ENCODE assay signal across 31 cellular contexts in the genomic region with DNA sequence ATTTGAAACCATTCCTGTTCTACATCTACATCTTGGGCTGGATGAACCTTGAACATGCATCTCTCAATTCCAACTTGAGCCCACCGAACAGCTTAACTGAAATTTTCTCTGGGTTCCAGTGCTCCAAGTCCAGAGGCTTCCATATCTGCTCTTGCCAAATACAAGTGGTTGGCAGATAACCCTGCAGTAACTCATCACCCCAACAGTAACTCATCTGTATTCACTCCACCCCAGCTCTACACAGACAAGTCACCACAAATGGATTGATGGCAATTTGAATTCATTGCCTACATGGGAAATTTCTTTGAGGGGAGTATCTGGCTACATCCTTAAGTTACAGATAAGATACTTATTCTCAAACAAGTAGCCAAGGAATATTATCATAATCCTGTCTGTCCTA.
DNase-seq lines count a peak whose midpoint lies in the region; ATAC-seq and TF ChIP-seq lines count a peak whose summit lies in the region.
"Had no signal": no experiment of that assay in that cellular context is flagged by ENCODE, and none has a peak within 500 bp of the region (broad histone marks: within the 10 kb centered on the region; RNA-seq: fewer than 3 reads in every experiment).

No MANE protein-coding gene starts in this region.

- no peak overlapping the region for H3K4me2 ChIP-seq in mammary epithelial cell (ENCODE audit: insufficient read depth, low read depth, low read length)

- no TSS peak for BruUV-seq in mammary epithelial cell (replicated peaks; lab: Mats Ljungman, UMichigan)

- H3K36me3 ChIP-seq in breast epithelium (no peaks in the 10 kb centered on the region), mammary epithelial cell (ENCODE audit: insufficient read depth, low read length) (no peaks in the 10 kb centered on the region), esophagus muscularis mucosa (no peaks in the 10 kb centered on the region), rectal smooth muscle tissue (ENCODE audit: control insufficient read depth, insufficient read depth, low read length) (no peaks in the 10 kb centered on the region), vagina (no peaks in the 10 kb centered on the region)
- H3K36me3 ChIP-seq: cardiac muscle cell had no signal

- no peaks in the 10 kb centered on the region for H4K20me1 ChIP-seq in mammary epithelial cell (ENCODE audit: insufficient read depth, low read length)

- no peak overlapping the region for H3K4me3 Mint-ChIP-seq in nephron progenitor cell
- H3K4me3 Mint-ChIP-seq: activated CD4-positive, alpha-beta memory T cell treated with anti-CD3 and anti-CD28 coated beads for 36 hours; CD4-positive, CD25-positive, alpha-beta regulatory T cell had no signal

- TF ChIP-seq EP300 in esophagus muscularis mucosa (IDR thresholded peaks at IDR 0.05), result no peak

- peaks cover 0 to 4% of the 10 kb centered on the region in 2 donors for H3K4me1 ChIP-seq in breast epithelium
- peaks cover 18% of the 10 kb centered on the region for H3K4me1 ChIP-seq in mammary epithelial cell (ENCODE audit: insufficient read depth, low read length)
- H3K4me1 ChIP-seq in esophagus muscularis mucosa, result peaks cover 23 to 98% (median 82%) of the 10 kb centered on the region in 4 donors
- H3K4me1 ChIP-seq in rectal smooth muscle tissue (ENCODE audit: control insufficient read depth, insufficient read depth, low read length), result peaks cover 28% of the 10 kb centered on the region
- peaks cover 36% of the 10 kb centered on the region for H3K4me1 ChIP-seq in vagina

- CTCF ChIA-PET in mammary epithelial cell (lab: Charles Lee; ENCODE audit: low non-redundant PET), result no interaction called here

- H3K27me3 Mint-ChIP-seq in nephron progenitor cell (ENCODE audit: low read depth, poor library complexity), result peaks cover 15% of the 10 kb centered on the region
- H3K27me3 Mint-ChIP-seq: activated CD4-positive, alpha-beta memory T cell treated with anti-CD3 and anti-CD28 coated beads for 36 hours; CD4-positive, CD25-positive, alpha-beta regulatory T cell had no signal

- TF ChIP-seq POLR2A in breast epithelium (IDR thresholded peaks at IDR 0.05) (no peak), esophagus muscularis mucosa (IDR thresholded peaks at IDR 0.05; ENCODE audit: low read depth) (no peak), vagina (IDR thresholded peaks at IDR 0.05) (no peak)

- H3K9ac ChIP-seq in mammary epithelial cell (ENCODE audit: insufficient read depth, low read length) (no peak overlapping the region), rectal smooth muscle tissue (ENCODE audit: low read length) (no peak overlapping the region)

- H3K4me3 ChIP-seq in breast epithelium (no peak overlapping the region), mammary epithelial cell (replicated peaks in 1 of 3; ENCODE audit: insufficient read depth in 1 of 3, low read depth in 2 of 3, low read length in 3 of 3) (no peak overlapping the region), esophagus muscularis mucosa (no peak overlapping the region), rectal smooth muscle tissue (ENCODE audit: low read length) (no peak overlapping the region), vagina (no peak overlapping the region)
- H3K4me3 ChIP-seq: cardiac muscle cell, GM12878, skin epidermis had no signal

- no peak overlapping the region for H3K27ac Mint-ChIP-seq in nephron progenitor cell
- H3K27ac Mint-ChIP-seq: activated CD4-positive, alpha-beta memory T cell treated with anti-CD3 and anti-CD28 coated beads for 36 hours; CD4-positive, CD25-positive, alpha-beta regulatory T cell had no signal

- H3K36me3 Mint-ChIP-seq in nephron progenitor cell (ENCODE audit: low read depth), result peaks cover 8% of the 10 kb centered on the region
- H3K36me3 Mint-ChIP-seq: activated CD4-positive, alpha-beta memory T cell treated with anti-CD3 and anti-CD28 coated beads for 36 hours; CD4-positive, CD25-positive, alpha-beta regulatory T cell had no signal

- dilution Hi-C loops in mammary epithelial cell (cut with HindIII; ENCODE audit: low sequenced_read_pairs), result no loop called here

- ATAC-seq in HG02884 (IDR thresholded peaks at IDR 0.05; ENCODE audit: unreplicated experiment), result no peak
- ATAC-seq: esophagus mucosa, GM12878, HepG2, left lobe of liver, Panc1 had no signal

- WGBS in mammary epithelial cell (ENCODE audit: low coverage, missing lambda C conversion rate), result 100% methylated on average over 1 of the region's 1 CpG
- WGBS in esophagus muscularis mucosa, result 85% methylated on average over 1 of the region's 1 CpG

- H3K4me1 Mint-ChIP-seq in nephron progenitor cell, result peaks cover 24% of the 10 kb centered on the region
- H3K4me1 Mint-ChIP-seq: CD4-positive, CD25-positive, alpha-beta regulatory T cell had no signal

- intact Hi-C loops in breast epithelium (cut with DNase I; ENCODE audit: low total_unique reads) (no loop called here), mammary epithelial cell (cut with micrococcal nuclease) (no loop called here), esophagus muscularis mucosa (cut with DNase I) (loop anchor here (5.0 to 10.0 kb wide), 4 partner anchors 65 to 670 kb away; no protein-coding TSS in a partner anchor), vagina (cut with DNase I) (no loop called here)

- in situ Hi-C loops in mammary epithelial cell (cut with MboI; ENCODE audit: low sequenced_read_pairs in 2 of 2), result loop anchor here in 1 of 2 donors (10.0 kb wide), 1 partner anchor 143 kb away; no protein-coding TSS in a partner anchor

- H3K27ac ChIP-seq in breast epithelium, result peak overlapping the region; percentile 37 to 48
- no peak overlapping the region for H3K27ac ChIP-seq in mammary epithelial cell (ENCODE audit: insufficient read depth, low read depth, low read length)
- peak overlapping the region; percentile 80 to 84 (median 82) for H3K27ac ChIP-seq in esophagus muscularis mucosa (replicated peaks in 1 of 4)
- H3K27ac ChIP-seq in rectal smooth muscle tissue (ENCODE audit: low read depth, low read length), result peak overlapping the region; percentile 57
- peak overlapping the region; percentile 64 for H3K27ac ChIP-seq in vagina
- H3K27ac ChIP-seq: cardiac muscle cell had no signal

- no peaks in the 10 kb centered on the region for H3K79me2 ChIP-seq in mammary epithelial cell (ENCODE audit: insufficient read depth, low read length)

- no peak overlapping the region for H2AFZ ChIP-seq in mammary epithelial cell (ENCODE audit: low read depth, low read length)

- no peaks in the 10 kb centered on the region for H3K9me3 Mint-ChIP-seq in nephron progenitor cell
- H3K9me3 Mint-ChIP-seq: activated CD4-positive, alpha-beta memory T cell treated with anti-CD3 and anti-CD28 coated beads for 36 hours had no signal

- no peaks in the 10 kb centered on the region for H3K9me3 ChIP-seq in breast epithelium
- H3K9me3 ChIP-seq in mammary epithelial cell (replicated peaks; ENCODE audit: insufficient read depth, low read length), result no peaks in the 10 kb centered on the region
- no peaks in the 10 kb centered on the region for H3K9me3 ChIP-seq in esophagus muscularis mucosa
- H3K9me3 ChIP-seq in vagina, result no peaks in the 10 kb centered on the region

- H3K27me3 ChIP-seq in breast epithelium, result no peaks in the 10 kb centered on the region
- H3K27me3 ChIP-seq in mammary epithelial cell (ENCODE audit: insufficient read depth, low read length), result no peaks in the 10 kb centered on the region
- no peaks in the 10 kb centered on the region for H3K27me3 ChIP-seq in esophagus muscularis mucosa
- H3K27me3 ChIP-seq in rectal smooth muscle tissue (ENCODE audit: control insufficient read depth, insufficient read depth, low read length), result no peaks in the 10 kb centered on the region
- H3K27me3 ChIP-seq in vagina, result no peaks in the 10 kb centered on the region

- no peak for TF ChIP-seq CTCF in breast epithelium (IDR thresholded peaks at IDR 0.05)
- no peak for TF ChIP-seq CTCF in mammary epithelial cell (conservative IDR thresholded peaks at IDR 0.05 in 1 of 2, IDR thresholded peaks at IDR 0.05 in 1 of 2; ENCODE audit: extremely low read depth in 1 of 2, insufficient read depth in 1 of 2, low read depth in 1 of 2, low read length in 2 of 2)
- no peak for TF ChIP-seq CTCF in esophagus muscularis mucosa (IDR thresholded peaks at IDR 0.05)
- TF ChIP-seq CTCF in vagina (IDR thresholded peaks at IDR 0.05), result no peak
- no peak for TF ChIP-seq CTCF in nephron progenitor cell (IDR thresholded peaks at IDR 0.05)

- DNase-seq in breast epithelium (ENCODE audit: low spot score in 2 of 2) (no peak), mammary epithelial cell (no peak), esophagus muscularis mucosa (ENCODE audit: extremely low spot score) (no peak), vagina (ENCODE audit: extremely low spot score in 2 of 2) (no peak), nephron progenitor cell (no peak), HuH-7.5 (ENCODE audit: low spot score) (no peak)
- DNase-seq: 8988T; activated CD4-positive, alpha-beta memory T cell treated with anti-CD3 and anti-CD28 coated beads for 36 hours; activated CD4-positive, CD25-positive, alpha-beta regulatory T cell; activated CD8-positive, alpha-beta memory T cell treated with anti-CD3 and anti-CD28 coated beads, Interleukin-2, amount 50 U/mL, for 4 hours; activated naive CD4-positive, alpha-beta T cell treated with anti-CD3 and anti-CD28 coated beads, Interleukin-2, amount 50 U/mL, for 16 hours; amygdala; CD4-positive, CD25-positive, alpha-beta regulatory T cell; cortex of kidney; NCI-H1092 treated with DMSO at 0.1 percent for 48 hours; NCI-H187; NCI-H2171 treated with DMSO at 0.1 percent for 48 hours; NCI-H526; NK-92 treated with Interleukin-12 subunit alpha and Interleukin-12 subunit beta, amount 100 ng/mL, for 24 hours; SHP77 treated with DMSO at 0.1 percent for 48 hours; SW 1271; T1000 had no signal
